In the genomic region with DNA sequence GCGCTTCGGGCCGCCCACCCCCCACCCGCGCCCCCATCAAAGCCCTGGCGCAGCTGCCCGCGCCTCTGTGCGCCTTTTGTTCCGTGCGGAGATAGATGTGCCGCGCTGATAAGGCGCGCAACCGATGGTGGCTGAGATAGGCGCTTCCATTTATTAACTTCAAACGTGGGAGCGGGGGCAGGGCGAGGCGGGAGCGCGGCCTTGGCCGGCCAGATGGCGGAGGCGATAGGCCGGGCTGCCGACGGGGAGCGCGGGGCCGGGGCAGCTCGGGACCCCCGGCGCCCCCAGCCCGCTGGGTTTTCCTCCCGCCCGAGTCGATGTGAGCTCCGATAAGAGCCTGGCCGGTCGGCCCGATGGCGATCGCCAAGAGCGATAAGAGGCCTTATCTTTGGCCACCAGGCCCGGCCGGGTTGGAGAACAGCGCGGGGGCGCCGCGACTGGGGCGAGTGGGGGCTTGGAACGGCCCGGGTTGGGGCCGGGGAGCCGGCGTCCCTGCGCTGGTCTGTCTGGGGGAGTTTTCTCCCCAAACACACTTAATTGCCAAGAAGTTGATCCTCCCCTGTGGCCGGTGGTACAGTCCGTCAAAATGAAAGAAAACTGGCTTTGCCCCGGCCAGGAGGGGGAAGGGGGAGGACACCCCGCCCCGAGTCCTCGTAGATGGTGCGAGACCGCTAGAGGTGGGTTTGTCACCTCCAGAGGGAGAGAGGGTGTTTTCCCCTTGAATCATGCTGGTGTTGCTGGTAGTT, we compare ENCODE assay signal across 8 cellular contexts. TPM values are rescaled to one million over a fixed set of nuclear protein-coding genes. Genes with fewer than 3 reads are reported as not detected.
DNase-seq lines count a peak whose midpoint lies in the region; ATAC-seq and TF ChIP-seq lines count a peak whose summit lies in the region.

No MANE protein-coding gene starts in this region.

- H3K27me3 ChIP-seq in breast epithelium = no peaks in the 10 kb centered on the region

- DNase-seq in GM12864 (ENCODE audit: low read depth) (peak; percentile 39), UCSD-AML1 (lab: John Stamatoyannopoulos, UW; ENCODE audit: unreplicated experiment) (peak; percentile 69), breast epithelium (ENCODE audit: low spot score in 2 of 2) (no peak), lung microvascular endothelial cell (ENCODE audit: low read depth in 2 of 2) (peak; percentile 45 to 66), NCI-H82 (lab: John Stamatoyannopoulos, UW) (no peak)
- DNase-seq in stimulated activated CD8-positive, alpha-beta memory T cell treated with anti-CD3 and anti-CD28 coated beads, Interleukin-2, amount 100 ng/mL, for 48 hours (ENCODE audit: low read depth in 2 of 2) = peak; percentile 78 to 84

- no peaks in the 10 kb centered on the region for H3K36me3 ChIP-seq in breast epithelium

- intact Hi-C loops in breast epithelium (cut with DNase I; ENCODE audit: low total_unique reads) = no loop called here

- H3K27ac ChIP-seq in breast epithelium = peak overlapping the region; percentile 68 to 69

- H3K4me3 ChIP-seq in GM12864 (ENCODE audit: low read depth, low read length) (peak overlapping the region; percentile 53), breast epithelium (peak overlapping the region; percentile 51 to 84 (median 65))

- no peaks in the 10 kb centered on the region for H3K9me3 ChIP-seq in breast epithelium

- H3K4me1 ChIP-seq in breast epithelium = peaks cover 10 to 18% of the 10 kb centered on the region in 2 donors

- ATAC-seq in HG03175 (IDR thresholded peaks at IDR 0.05; ENCODE audit: unreplicated experiment) = peak; percentile 22
- no peak for ATAC-seq in HG02973 (IDR thresholded peaks at IDR 0.05; ENCODE audit: unreplicated experiment)

- TF ChIP-seq CTCF in GM12864 (IDR thresholded peaks at IDR 0.05; ENCODE audit: low read depth, low read length, missing control alignments) (no peak), breast epithelium (IDR thresholded peaks at IDR 0.05) (no peak)

- TF ChIP-seq POLR2A in breast epithelium (IDR thresholded peaks at IDR 0.05) = no peak

RNA-seq across cellular contexts. Expression of gene ZFPM1, which starts 2.7 kb away (rescaled TPM):
- total RNA-seq in breast epithelium (1 to 10 TPM in 2 of 3 donors, under 1 TPM in 1; 0.32 to 2.9 (median 2.3) TPM), lung microvascular endothelial cell (0.60 and 0.65 TPM in 2 replicates)

Comparison
In these comparisons a context has a peak if more than half of its experiments do, and no peak if none do; other contexts are left out.
1. DNase-seq: peak in GM12864 (single experiment), UCSD-AML1 (single experiment), lung microvascular endothelial cell (2 of 2) and stimulated activated CD8-positive, alpha-beta memory T cell treated with anti-CD3 and anti-CD28 coated beads, Interleukin-2, amount 100 ng/mL, for 48 hours (2 of 2); none in breast epithelium (0 of 2) and NCI-H82 (single experiment).